Comparison of ENCODE assay signal across 8 cellular contexts in the genomic region with DNA sequence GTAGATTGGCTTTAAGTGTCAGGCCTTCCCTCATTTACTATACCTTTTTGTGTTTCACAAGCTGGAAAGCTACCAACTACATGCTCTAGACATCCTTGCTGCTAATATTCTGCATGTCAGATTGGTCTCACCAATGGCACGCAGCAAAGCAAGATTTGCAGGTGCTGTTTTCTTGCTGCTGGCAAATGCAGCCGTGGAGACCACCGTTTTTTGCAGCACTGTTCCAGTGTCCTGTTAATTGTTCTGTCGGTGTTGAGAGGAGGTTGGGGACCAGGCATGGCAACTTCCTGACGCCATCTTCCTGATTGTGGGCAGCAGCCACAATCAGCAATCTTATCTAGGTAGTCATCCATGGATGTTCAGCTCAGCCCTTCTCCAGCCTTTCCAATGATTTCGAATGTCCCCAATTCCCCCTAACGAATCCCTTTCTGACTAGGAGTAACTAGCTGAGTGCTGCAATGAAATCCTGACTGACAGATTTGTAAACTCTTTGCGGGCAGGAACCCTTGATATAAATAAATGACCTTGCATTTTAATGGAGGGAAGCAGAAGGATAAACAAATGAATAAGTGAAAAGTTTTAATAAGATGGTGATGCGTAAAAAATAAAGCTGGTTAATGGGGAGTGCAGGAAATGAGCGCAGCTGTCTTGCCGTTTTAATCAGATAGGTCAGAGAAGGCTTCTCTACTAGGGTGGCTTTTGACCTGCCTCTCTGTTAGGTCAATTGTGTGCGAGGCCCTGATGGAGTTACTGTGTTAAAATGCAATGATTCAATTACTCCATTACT. TPM values are rescaled to one million over a fixed set of nuclear protein-coding genes. Genes with fewer than 3 reads are reported as not detected.
A peak's percentile ranks its signal among the peaks of the same experiment; 100 is the strongest.
DNase-seq lines count a peak whose midpoint lies in the region; ATAC-seq, FAIRE-seq and TF ChIP-seq lines count a peak whose summit lies in the region.

No MANE protein-coding gene starts in this region.

- ATAC-seq in CD4-positive, CD25-positive, alpha-beta regulatory T cell (ENCODE audit: low read depth in 2 of 2) = peak in 1 of 2 donors; percentile 1

- peaks cover 10 to 49% (median 28%) of the 10 kb centered on the region in 4 donors for H3K4me1 Mint-ChIP-seq in CD4-positive, CD25-positive, alpha-beta regulatory T cell

- H3K27me3 Mint-ChIP-seq in CD4-positive, CD25-positive, alpha-beta regulatory T cell = peaks cover 20% of the 10 kb centered on the region

- peaks cover 22% of the 10 kb centered on the region for H3K36me3 Mint-ChIP-seq in CD4-positive, CD25-positive, alpha-beta regulatory T cell

- peak overlapping the region; percentile 18; the same call in 1 of the 2 replicates for H3K9ac ChIP-seq in HUES64 (ENCODE audit: low read depth, low read length)

- WGBS in HUES64 = 71% methylated on average over 12 of the region's 12 CpGs
- 85 to 86% methylated on average over 7 to 9 of the region's 12 CpGs for WGBS in mesodermal cell (ENCODE audit: insufficient coverage in 2 of 2), 2 experiments

- H3K27me3 ChIP-seq in CD4-positive, CD25-positive, alpha-beta regulatory T cell (ENCODE audit: control insufficient read depth, insufficient read depth, low read length) = peaks cover 4% of the 10 kb centered on the region
- H3K27me3 ChIP-seq in HUES64 (ENCODE audit: insufficient read depth, low read length) = no peaks in the 10 kb centered on the region

- H3K27ac Mint-ChIP-seq in CD4-positive, CD25-positive, alpha-beta regulatory T cell = peak overlapping the region; percentile 99 to 100 (median 100)

- H3K4me1 ChIP-seq in CD4-positive, CD25-positive, alpha-beta regulatory T cell (ENCODE audit: control insufficient read depth, insufficient read depth, low read length, poor library complexity, severe bottlenecking) = peaks cover 19% of the 10 kb centered on the region
- H3K4me1 ChIP-seq in HUES64 (ENCODE audit: insufficient read depth, low read length) (peaks cover 11% of the 10 kb centered on the region), mesodermal cell (ENCODE audit: control insufficient read depth, insufficient read depth, low read length, poor library complexity, severe bottlenecking) (peaks cover 9% of the 10 kb centered on the region)

- no peaks in the 10 kb centered on the region for H3K9me3 ChIP-seq in CD4-positive, CD25-positive, alpha-beta regulatory T cell (ENCODE audit: control insufficient read depth in 2 of 2, low read length in 2 of 2)
- H3K9me3 ChIP-seq in HUES64 (ENCODE audit: insufficient read depth, low read depth, low read length) (no peaks in the 10 kb centered on the region), mesodermal cell (ENCODE audit: control insufficient read depth, low read length) (no peaks in the 10 kb centered on the region)

- in situ Hi-C loops in astrocyte of the spinal cord (cut with HindIII; ENCODE audit: low sequenced_read_pairs) = no loop called here

- H3K36me3 ChIP-seq in CD4-positive, CD25-positive, alpha-beta regulatory T cell (ENCODE audit: control insufficient read depth, insufficient read depth, low read length) = no peaks in the 10 kb centered on the region
- H3K36me3 ChIP-seq in HUES64 (ENCODE audit: insufficient read depth, low read length) (no peaks in the 10 kb centered on the region), mesodermal cell (ENCODE audit: control insufficient read depth, insufficient read depth, low read length) (no peaks in the 10 kb centered on the region)

- peak overlapping the region; percentile 100 for H3K27ac ChIP-seq in CD4-positive, CD25-positive, alpha-beta regulatory T cell (ENCODE audit: insufficient read depth, low read length, poor library complexity, severe bottlenecking)
- H3K27ac ChIP-seq in HUES64 (ENCODE audit: low read depth, low read length) (peak overlapping the region; percentile 96; the same call in 1 of the 2 replicates), mesodermal cell (ENCODE audit: low read depth, low read length, severe bottlenecking) (peak overlapping the region; percentile 98)

- TF ChIP-seq CTCF in astrocyte of the spinal cord (IDR thresholded peaks at IDR 0.05; ENCODE audit: low read depth, low read length) = no peak

- H3K4me3 ChIP-seq in CD4-positive, CD25-positive, alpha-beta regulatory T cell (ENCODE audit: low read depth, low read length) = peak overlapping the region; percentile 92
- H3K4me3 ChIP-seq in HUES64 (ENCODE audit: low read length) (peak overlapping the region; percentile 71), astrocyte of the spinal cord (ENCODE audit: low read depth, low read length) (peak overlapping the region; percentile 70), mesodermal cell (ENCODE audit: extremely low read depth, insufficient read depth, low read length, poor library complexity, severe bottlenecking) (peak overlapping the region; percentile 68)

- H3K4me3 Mint-ChIP-seq in CD4-positive, CD25-positive, alpha-beta regulatory T cell = peak overlapping the region; percentile 97 to 99 (median 98)

- FAIRE-seq in HTR-8/SVneo (lab: Jason Lieb, UNC) = no peak

- H3K9me3 Mint-ChIP-seq in CD4-positive, CD25-positive, alpha-beta regulatory T cell = peaks cover 0 to 4% (median 0%) of the 10 kb centered on the region in 7 donors

- DNase-seq in CD4-positive, CD25-positive, alpha-beta regulatory T cell = no peak
- DNase-seq in astrocyte of the spinal cord (ENCODE audit: low read depth, low spot score) (no peak), NCI-H187 treated with DMSO at 0.1 percent for 48 hours (lab: John Stamatoyannopoulos, UW) (no peak), iPS-NIHi11 (ENCODE audit: low spot score) (no peak), NOMO-1 treated with dmso at 0.1 percent for 144 hours (lab: John Stamatoyannopoulos, UW; ENCODE audit: unreplicated experiment) (no peak), HTR-8/SVneo (ENCODE audit: insufficient read length, low spot score) (no peak)

RNA-seq across cellular contexts. Expression of a gene that starts 0.6 kb away (rescaled TPM):
- total RNA-seq in CD4-positive, CD25-positive, alpha-beta regulatory T cell = 10.1 TPM
- 10 to 100 TPM; 19.5 to 24.2 (median 21.3) TPM for polyA plus RNA-seq in CD4-positive, CD25-positive, alpha-beta regulatory T cell
- 9.2 TPM for polyA plus RNA-seq in HUES64 (2013, experiment 1 of 2)
- 10.0 TPM for polyA plus RNA-seq in HUES64 (2013, experiment 2 of 2)
- polyA plus RNA-seq in mesodermal cell (2013, experiment 1 of 2) = 16.4 TPM
- polyA plus RNA-seq in mesodermal cell (2013, experiment 2 of 2) = 14.5 TPM
